In the genomic region with DNA sequence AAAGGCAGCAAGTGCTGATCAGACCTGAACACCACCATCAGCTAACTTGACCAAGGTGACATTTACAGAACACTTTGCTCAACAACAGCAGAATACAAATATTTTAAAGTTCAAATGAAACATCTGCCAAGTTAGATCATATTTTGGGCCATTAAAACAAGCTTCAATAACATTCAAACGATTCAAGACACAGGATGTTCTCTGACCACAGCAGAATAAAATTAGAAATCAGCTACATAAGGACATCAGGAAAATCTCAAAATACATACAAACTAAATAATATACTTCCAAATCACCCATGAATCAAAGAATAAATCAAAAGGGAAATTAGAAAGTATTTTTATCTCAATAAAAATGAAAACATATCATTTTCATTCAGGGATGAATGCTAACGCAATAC, we compare ENCODE assay signal across 19 cellular contexts.
"Had no signal": no experiment of that assay in that cellular context is flagged by ENCODE, and none has a peak within 500 bp of the region (broad histone marks: within the 10 kb centered on the region; RNA-seq: fewer than 3 reads in every experiment).

No MANE protein-coding gene starts in this region.

- ATAC-seq: foreskin keratinocyte; lower lobe of right lung; natural killer cell; pancreas; psoas muscle; right cardiac atrium; stimulated activated memory B cell treated with anti-CD40 and anti-IgM and Interleukin-4, amounts not matched to agents 10 μg/mL and 1 μg/mL and 100 μg/mL, for 72 hours had no signal

- H3K9me3 Mint-ChIP-seq: activated naive CD4-positive, alpha-beta T cell treated with anti-CD3 and anti-CD28 coated beads for 36 hours; dendritic cell treated with granulocyte-macrophage colony-stimulating factor and Interleukin-4, amounts not matched to agents 40 ng/mL and 50 ng/mL, for 4 days; natural killer cell; stimulated activated memory B cell treated with anti-CD40 and anti-IgM and Interleukin-4, amounts not matched to agents 10 μg/mL and 1 μg/mL and 100 μg/mL, for 72 hours had no signal

- DNase-seq: activated CD4-positive, alpha-beta T cell treated with anti-CD3 and anti-CD28 coated beads, Interleukin-2, amount 50 U/mL, for 48 hours; activated effector memory CD4-positive, alpha-beta T cell treated with Interleukin-2 at 50 U/mL for 16 hours; activated naive CD4-positive, alpha-beta T cell treated with anti-CD3 and anti-CD28 coated beads for 36 hours; activated T-cell treated with anti-CD3 and anti-CD28 coated beads, Interleukin-2, amount 50 U/mL, for 48 hours; effector CD4-positive, alpha-beta T cell; foreskin keratinocyte; lower lobe of right lung; natural killer cell; pancreas; psoas muscle; right cardiac atrium; small intestine; stimulated activated CD4-positive, alpha-beta T cell treated with anti-CD3 and anti-CD28 coated beads, Interleukin-2, amount 100 ng/mL, for 24 hours; T-helper 9 cell; trophoblast cell; uterus had no signal

- H3K27me3 Mint-ChIP-seq: dendritic cell treated with granulocyte-macrophage colony-stimulating factor and Interleukin-4, amounts not matched to agents 40 ng/mL and 50 ng/mL, for 4 days; stimulated activated memory B cell treated with anti-CD40 and anti-IgM and Interleukin-4, amounts not matched to agents 10 μg/mL and 1 μg/mL and 100 μg/mL, for 72 hours had no signal

- H3K4me3 ChIP-seq: lower lobe of right lung, pancreas, psoas muscle, uterus had no signal

- FAIRE-seq: keratinocyte had no signal

- H3K4me1 Mint-ChIP-seq: natural killer cell had no signal

- H3K27me3 ChIP-seq: foreskin keratinocyte, pancreas, uterus had no signal

- H3K27ac ChIP-seq: foreskin keratinocyte, lower lobe of right lung, pancreas, psoas muscle, uterus had no signal

- H3K4me3 Mint-ChIP-seq: activated naive CD4-positive, alpha-beta T cell treated with anti-CD3 and anti-CD28 coated beads for 36 hours; dendritic cell treated with granulocyte-macrophage colony-stimulating factor and Interleukin-4, amounts not matched to agents 40 ng/mL and 50 ng/mL, for 4 days; natural killer cell; stimulated activated memory B cell treated with anti-CD40 and anti-IgM and Interleukin-4, amounts not matched to agents 10 μg/mL and 1 μg/mL and 100 μg/mL, for 72 hours had no signal

- H3K9me3 ChIP-seq: lower lobe of right lung, pancreas, psoas muscle, uterus had no signal

- H3K36me3 ChIP-seq: lower lobe of right lung, pancreas, uterus had no signal

- H3K36me3 Mint-ChIP-seq: natural killer cell; stimulated activated memory B cell treated with anti-CD40 and anti-IgM and Interleukin-4, amounts not matched to agents 10 μg/mL and 1 μg/mL and 100 μg/mL, for 72 hours had no signal

- H3K4me1 ChIP-seq: lower lobe of right lung, pancreas, psoas muscle, uterus had no signal

- H3K27ac Mint-ChIP-seq: activated naive CD4-positive, alpha-beta T cell treated with anti-CD3 and anti-CD28 coated beads for 36 hours; dendritic cell treated with granulocyte-macrophage colony-stimulating factor and Interleukin-4, amounts not matched to agents 40 ng/mL and 50 ng/mL, for 4 days; natural killer cell; stimulated activated memory B cell treated with anti-CD40 and anti-IgM and Interleukin-4, amounts not matched to agents 10 μg/mL and 1 μg/mL and 100 μg/mL, for 72 hours had no signal
